8 cellular contexts compared by ENCODE assay signal in the genomic region with DNA sequence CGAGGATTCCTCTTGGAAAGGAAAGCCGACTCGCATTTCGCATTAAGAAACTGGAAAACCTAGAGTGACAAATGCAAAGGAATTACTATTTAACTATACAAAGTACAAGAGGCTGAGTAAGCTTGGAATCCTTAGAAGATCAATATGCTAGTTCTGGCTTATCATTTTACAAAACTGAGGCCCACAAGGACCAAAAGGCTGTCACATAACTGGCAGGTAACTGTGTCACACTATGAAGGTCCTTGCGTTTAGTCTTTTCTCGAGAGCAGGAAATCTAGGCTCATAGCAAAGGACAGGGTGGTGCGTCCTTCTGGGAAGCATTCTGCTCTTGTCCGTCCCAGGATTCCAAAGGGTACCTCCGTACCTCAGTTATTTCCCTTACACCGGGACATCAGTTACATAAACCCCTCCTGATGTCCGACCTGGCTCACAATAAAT. TPM values are rescaled to one million over a fixed set of nuclear protein-coding genes. Genes with fewer than 3 reads are reported as not detected.
DNase-seq lines count a peak whose midpoint lies in the region; ATAC-seq and TF ChIP-seq lines count a peak whose summit lies in the region.

No MANE protein-coding gene starts in this region.

- no peak for DNase-seq in breast epithelium (ENCODE audit: low spot score in 2 of 2)
- no peak for DNase-seq in lower lobe of right lung
- no peak for DNase-seq in uterus
- DNase-seq in retina: no peak
- no peak for DNase-seq in NCI-H2171 treated with DMSO at 0.1 percent for 48 hours (lab: John Stamatoyannopoulos, UW)

- TF ChIP-seq POLR2A in breast epithelium (IDR thresholded peaks at IDR 0.05): no peak
- no peak for TF ChIP-seq POLR2A in uterus (IDR thresholded peaks at IDR 0.05)

- H3K9me3 ChIP-seq in breast epithelium (no peaks in the 10 kb centered on the region), lower lobe of right lung (no peaks in the 10 kb centered on the region), uterus (no peaks in the 10 kb centered on the region)

- H3K27me3 ChIP-seq in breast epithelium (no peaks in the 10 kb centered on the region), lower lobe of right lung (ENCODE audit: low read depth) (no peaks in the 10 kb centered on the region), uterus (no peaks in the 10 kb centered on the region)

- no peaks in the 10 kb centered on the region for H3K4me1 ChIP-seq in breast epithelium
- peaks cover 63% of the 10 kb centered on the region for H3K4me1 ChIP-seq in lower lobe of right lung
- no peaks in the 10 kb centered on the region for H3K4me1 ChIP-seq in uterus

- intact Hi-C loops in breast epithelium (cut with DNase I; ENCODE audit: low total_unique reads): no loop called here
- intact Hi-C loops in lower lobe of right lung (cut with DNase I): no loop called here
- intact Hi-C loops in uterus (cut with DNase I; ENCODE audit: low total_unique reads): no loop called here

- ATAC-seq in GM18873 (IDR thresholded peaks at IDR 0.05; ENCODE audit: low FRiP score, unreplicated experiment) (peak; percentile 7), HG03520 (IDR thresholded peaks at IDR 0.05; ENCODE audit: unreplicated experiment) (peak; percentile 11), lower lobe of right lung (peak; percentile 8 to 13), HG03439 (IDR thresholded peaks at IDR 0.05; ENCODE audit: unreplicated experiment) (no peak)

- H3K27ac ChIP-seq in breast epithelium (peak overlapping the region; percentile 98), lower lobe of right lung (peak overlapping the region; percentile 94), uterus (peak overlapping the region; percentile 92 to 98)

- H3K36me3 ChIP-seq in breast epithelium (no peaks in the 10 kb centered on the region), lower lobe of right lung (peaks cover 46% of the 10 kb centered on the region), uterus (no peaks in the 10 kb centered on the region)

- no peak for TF ChIP-seq CTCF in breast epithelium (IDR thresholded peaks at IDR 0.05)
- TF ChIP-seq CTCF in lower lobe of right lung (IDR thresholded peaks at IDR 0.05): no peak
- TF ChIP-seq CTCF in uterus (IDR thresholded peaks at IDR 0.05): no peak

- H3K4me3 ChIP-seq in breast epithelium (peak overlapping the region; percentile 64 to 90 (median 74)), lower lobe of right lung (peak overlapping the region; percentile 81), uterus (peak overlapping the region; percentile 56 to 77)

RNA-seq across cellular contexts. Expression of gene RPL24, which starts 0.6 kb away (rescaled TPM):
- total RNA-seq in breast epithelium (1,000 to 10,000 TPM; 1,294 to 2,381 (median 2,029) TPM), lower lobe of right lung (793 TPM), uterus (1,000 to 10,000 TPM; 1,386 to 3,757 (median 1,892) TPM)

RNA-seq across cellular contexts. Expression of gene ZBTB11, which starts 9.0 kb away (rescaled TPM):
- 10 to 100 TPM; 23.4 to 38.2 (median 25.9) TPM for total RNA-seq in breast epithelium
- 23.5 TPM for total RNA-seq in lower lobe of right lung
- 10 to 100 TPM; 16.1 to 42.0 (median 25.7) TPM for total RNA-seq in uterus

RNA-seq across cellular contexts. Expression of gene CEP97, which starts 38.5 kb away (rescaled TPM):
- 10 to 100 TPM in 2 of 3 donors, 1 to 10 TPM in 1; 7.4 to 13.2 (median 12.1) TPM for total RNA-seq in breast epithelium
- 8.0 TPM for total RNA-seq in lower lobe of right lung
- 10 to 100 TPM in 3 of 4 donors, 1 to 10 TPM in 1; 5.1 to 39.5 (median 17.0) TPM for total RNA-seq in uterus
